Comparison of ENCODE assay signal across 8 cellular contexts in genomic region chr4:112704991-112705845, GRCh38.
DNase-seq lines count a peak whose midpoint lies in the region; ATAC-seq and TF ChIP-seq lines count a peak whose summit lies in the region.

No MANE protein-coding gene starts in this region.

- peak overlapping the region; percentile 36 for H3K4me3 ChIP-seq in astrocyte of the spinal cord (ENCODE audit: low read depth, low read length)

- in situ Hi-C loops in astrocyte of the spinal cord (cut with HindIII; ENCODE audit: low sequenced_read_pairs) = no loop called here

- DNase-seq in DMS53 (lab: John Stamatoyannopoulos, UW) = peak; percentile 52
- DNase-seq in NCI-H226 = peak; percentile 69
- peak; percentile 75 for DNase-seq in astrocyte of the spinal cord (ENCODE audit: low read depth, low spot score)
- peak in 42 of 51 donors; percentile 1 to 48 (median 18) for DNase-seq in hypothalamus (lab: John Stamatoyannopoulos, UW)
- DNase-seq in renal cortical epithelial cell (ENCODE audit: low read depth) = peak; percentile 42
- DNase-seq in midbrain (lab: John Stamatoyannopoulos, UW) = no peak
- no peak for DNase-seq in Kasumi-1 (lab: John Stamatoyannopoulos, UW)

- peak; percentile 20 for ATAC-seq in GM21717 (IDR thresholded peaks at IDR 0.05; ENCODE audit: unreplicated experiment)

- no peak for TF ChIP-seq CTCF in astrocyte of the spinal cord (IDR thresholded peaks at IDR 0.05; ENCODE audit: low read depth, low read length)

Comparison
In these comparisons a context has a peak if more than half of its experiments do, and no peak if none do; other contexts are left out.
1. DNase-seq: peak in DMS53 (single experiment), NCI-H226 (single experiment), astrocyte of the spinal cord (single experiment), hypothalamus (42 of 51) and renal cortical epithelial cell (single experiment); none in midbrain (single experiment) and Kasumi-1 (0 of 2).